ENCODE assay signal across 8 cellular contexts in the genomic region with DNA sequence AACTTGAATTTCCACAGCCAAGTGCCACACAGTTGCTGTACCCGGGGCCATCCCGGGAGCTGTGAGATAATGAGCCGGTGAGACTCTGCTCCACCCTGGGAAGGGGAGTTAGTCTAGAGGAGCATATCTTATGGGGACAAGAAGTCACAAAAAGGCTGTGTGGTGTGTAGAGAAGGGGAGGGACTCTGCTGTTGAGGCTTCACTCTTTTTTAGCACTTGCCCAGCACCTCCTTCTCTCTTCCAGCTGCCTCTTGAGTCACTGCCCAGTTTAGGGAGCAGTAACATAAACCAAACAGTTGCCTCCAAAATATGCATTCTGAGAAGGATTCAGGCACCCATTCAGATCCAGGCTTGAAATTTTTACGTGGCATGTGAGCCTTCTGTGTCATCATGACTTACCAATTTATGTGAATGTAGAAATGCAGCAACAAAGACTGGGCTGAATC. TPM values are rescaled to one million over a fixed set of nuclear protein-coding genes. Genes with fewer than 3 reads are reported as not detected.
DNase-seq lines count a peak whose midpoint lies in the region; ATAC-seq and TF ChIP-seq lines count a peak whose summit lies in the region.

No MANE protein-coding gene starts in this region.

- peak overlapping the region; percentile 90 for H3K4me3 Mint-ChIP-seq in activated T-helper 17 cell treated with anti-CD3 and anti-CD28 coated beads, Interleukin-2, amount 50 U/mL, for 72 hours

- H3K9me3 ChIP-seq in ovary = no peaks in the 10 kb centered on the region

- ATAC-seq in GM21447 (IDR thresholded peaks at IDR 0.05; ENCODE audit: unreplicated experiment) = peak; percentile 15
- ATAC-seq in activated T-helper 17 cell treated with anti-CD3 and anti-CD28 coated beads, Interleukin-2, amount 50 U/mL, for 72 hours (replicated peaks) = peak; percentile 43

- peaks cover 44% of the 10 kb centered on the region for H3K36me3 Mint-ChIP-seq in activated T-helper 17 cell treated with anti-CD3 and anti-CD28 coated beads, Interleukin-2, amount 50 U/mL, for 72 hours (ENCODE audit: low read depth)

- no peak for TF ChIP-seq CTCF in ovary (IDR thresholded peaks at IDR 0.05)

- intact Hi-C loops in ovary (cut with DNase I) = no loop called here

- no peaks in the 10 kb centered on the region for H3K9me3 Mint-ChIP-seq in activated T-helper 17 cell treated with anti-CD3 and anti-CD28 coated beads, Interleukin-2, amount 50 U/mL, for 72 hours

- peaks cover 5% of the 10 kb centered on the region for H3K4me1 ChIP-seq in ovary (ENCODE audit: insufficient read depth)

- DNase-seq in Daoy (ENCODE audit: low read depth) (peak; percentile 41), HuH-7 (ENCODE audit: low spot score) (peak; percentile 29), globus pallidus (ENCODE audit: low spot score) (peak; percentile 30), ovary (no peak), NCI-H2029 treated with DMSO at 0.1 percent for 48 hours (lab: John Stamatoyannopoulos, UW) (no peak), NCI-H1930 (lab: John Stamatoyannopoulos, UW) (no peak)

- H3K27me3 ChIP-seq in ovary = no peaks in the 10 kb centered on the region

- H3K4me3 ChIP-seq in ovary = peak overlapping the region; percentile 96

- WGBS in ovary, 3 donors = 0 to 2% (median 1%) methylated on average over 4 of the region's 4 CpGs

- peaks cover 37% of the 10 kb centered on the region for H3K4me1 Mint-ChIP-seq in activated T-helper 17 cell treated with anti-CD3 and anti-CD28 coated beads, Interleukin-2, amount 50 U/mL, for 72 hours

- no peak for TF ChIP-seq POLR2A in ovary (IDR thresholded peaks at IDR 0.05)

- TF ChIP-seq EP300 in ovary (IDR thresholded peaks at IDR 0.05) = no peak

- H3K27me3 Mint-ChIP-seq in activated T-helper 17 cell treated with anti-CD3 and anti-CD28 coated beads, Interleukin-2, amount 50 U/mL, for 72 hours = no peaks in the 10 kb centered on the region

- H3K36me3 ChIP-seq in ovary = no peaks in the 10 kb centered on the region

- H3K27ac Mint-ChIP-seq in activated T-helper 17 cell treated with anti-CD3 and anti-CD28 coated beads, Interleukin-2, amount 50 U/mL, for 72 hours = peak overlapping the region; percentile 96

- peak overlapping the region; percentile 91 to 96 for H3K27ac ChIP-seq in ovary

RNA-seq across cellular contexts. Expression of gene WDR26, which starts 0.7 kb away (rescaled TPM):
- 14.1 and 19.6 TPM in 2 replicates for total RNA-seq in Daoy (2014; rRNA removed; shearing (Covaris generic))
- 100 to 1,000 TPM in 1 of 2 donors, 10 to 100 TPM in 1; 75.6 to 154 TPM for total RNA-seq in activated T-helper 17 cell treated with anti-CD3 and anti-CD28 coated beads, Interleukin-2, amount 50 U/mL, for 72 hours
- total RNA-seq in ovary = 10 to 100 TPM; 50.4 to 66.5 (median 57.9) TPM
- 10 to 100 TPM; 28.5 to 55.7 TPM for polyA plus RNA-seq in ovary

Comparison
In these comparisons a context has a peak if more than half of its experiments do, and no peak if none do; other contexts are left out.
1. DNase-seq: peak in Daoy (single experiment), HuH-7 (single experiment) and globus pallidus (single experiment); none in ovary (0 of 5), NCI-H2029 treated with DMSO at 0.1 percent for 48 hours (single experiment) and NCI-H1930 (0 of 2).